Comparison of ENCODE assay signal across 8 cellular contexts in genomic region chr5:149358294-149358651, GRCh38. TPM values are rescaled to one million over a fixed set of nuclear protein-coding genes. Genes with fewer than 3 reads are reported as not detected.
A peak's percentile ranks its signal among the peaks of the same experiment; 100 is the strongest.
DNase-seq lines count a peak whose midpoint lies in the region; ATAC-seq and TF ChIP-seq lines count a peak whose summit lies in the region.

No MANE protein-coding gene starts in this region.

- peak overlapping the region in 4 of 5 donors; percentile 50 to 68 (median 60) for H3K9ac ChIP-seq in subcutaneous abdominal adipose tissue (ENCODE audit: low read length in 5 of 5)

- TF ChIP-seq CTCF in lower lobe of right lung (IDR thresholded peaks at IDR 0.05): no peak

- peak overlapping the region; percentile 97 for H3K4me3 Mint-ChIP-seq in T-helper 17 cell

- peak; percentile 12 for ATAC-seq in GM18909 (IDR thresholded peaks at IDR 0.05; ENCODE audit: poor library complexity, unreplicated experiment)
- peak; percentile 29 for ATAC-seq in T-helper 17 cell
- ATAC-seq in lower lobe of right lung: peak; percentile 67 to 69

- DNase-seq in HK-2 (ENCODE audit: unreplicated experiment) (peak; percentile 19), T-helper 17 cell (peak in 2 of 3 donors; percentile 17 to 29), lower lobe of right lung (peak; percentile 61), ureter (ENCODE audit: low spot score) (no peak)

- H3K4me1 Mint-ChIP-seq in T-helper 17 cell: peaks cover 59% of the 10 kb centered on the region

- H3K36me3 ChIP-seq in ACC112 (ENCODE audit: insufficient read depth, low read length): peaks cover 3% of the 10 kb centered on the region; the same call in 1 of the 2 replicates
- H3K36me3 ChIP-seq in lower lobe of right lung: peaks cover 20% of the 10 kb centered on the region
- H3K36me3 ChIP-seq in subcutaneous abdominal adipose tissue (ENCODE audit: control insufficient read depth in 5 of 5, insufficient read depth in 5 of 5, low read length in 5 of 5): peaks cover 0 to 17% (median 15%) of the 10 kb centered on the region in 5 donors

- H3K36me3 Mint-ChIP-seq in T-helper 17 cell (ENCODE audit: low read depth): peaks cover 8% of the 10 kb centered on the region

- H2AFZ ChIP-seq in ACC112 (ENCODE audit: low read length, unreplicated experiment): peak overlapping the region; percentile 77

- no peak overlapping the region for H3K27ac ChIP-seq in ACC112 (ENCODE audit: low read depth, low read length)
- H3K27ac ChIP-seq in cingulate gyrus (ENCODE audit: low read depth, low read length): peak overlapping the region; percentile 39
- H3K27ac ChIP-seq in lower lobe of right lung: peak overlapping the region; percentile 79
- H3K27ac ChIP-seq in subcutaneous abdominal adipose tissue (ENCODE audit: low read depth, low read length): no peak overlapping the region

- peaks cover 11% of the 10 kb centered on the region for H3K4me1 ChIP-seq in ACC112 (ENCODE audit: control insufficient read depth, insufficient read depth, low read length, unreplicated experiment)
- peaks cover 25% of the 10 kb centered on the region for H3K4me1 ChIP-seq in lower lobe of right lung
- H3K4me1 ChIP-seq in subcutaneous abdominal adipose tissue (ENCODE audit: control insufficient read depth in 5 of 5, insufficient read depth in 5 of 5, low read length in 5 of 5): peaks cover 10 to 16% (median 13%) of the 10 kb centered on the region in 5 donors

- no peaks in the 10 kb centered on the region for H3K79me2 ChIP-seq in ACC112 (ENCODE audit: control insufficient read depth, insufficient read depth, low read length, unreplicated experiment)

- no peaks in the 10 kb centered on the region for H3K27me3 Mint-ChIP-seq in T-helper 17 cell

- H3K9me3 ChIP-seq in T-helper 17 cell (ENCODE audit: control insufficient read depth, low read length, poor library complexity, severe bottlenecking) (no peaks in the 10 kb centered on the region), lower lobe of right lung (no peaks in the 10 kb centered on the region), subcutaneous abdominal adipose tissue (ENCODE audit: control insufficient read depth in 5 of 5, low read length in 5 of 5) (no peaks in the 10 kb centered on the region)

- no peaks in the 10 kb centered on the region for H3K27me3 ChIP-seq in ACC112 (ENCODE audit: insufficient read depth, low read length)
- no peaks in the 10 kb centered on the region for H3K27me3 ChIP-seq in lower lobe of right lung (ENCODE audit: low read depth)
- H3K27me3 ChIP-seq in subcutaneous abdominal adipose tissue (ENCODE audit: control insufficient read depth in 5 of 5, insufficient read depth in 4 of 5, low read length in 5 of 5): no peaks in the 10 kb centered on the region

- peak overlapping the region; percentile 95 for H3K27ac Mint-ChIP-seq in T-helper 17 cell

- H3K4me3 ChIP-seq in ACC112 (ENCODE audit: low read depth, low read length): peak overlapping the region; percentile 89
- peak overlapping the region; percentile 78 for H3K4me3 ChIP-seq in lower lobe of right lung
- H3K4me3 ChIP-seq in subcutaneous abdominal adipose tissue (ENCODE audit: low read depth in 1 of 5, low read length in 5 of 5): peak overlapping the region; percentile 31 to 81 (median 65)

- intact Hi-C loops in lower lobe of right lung (cut with DNase I): no loop called here

RNA-seq across cellular contexts. Expression of gene PCYOX1L, which starts 0.4 kb away (rescaled TPM):
- 10 to 100 TPM; 33.1 to 35.0 TPM for total RNA-seq in T-helper 17 cell
- 5.9 TPM for total RNA-seq in lower lobe of right lung
- 14.7 TPM for total RNA-seq in ureter

RNA-seq across cellular contexts. Expression of gene GRPEL2, which starts 13.0 kb away (rescaled TPM):
- total RNA-seq in T-helper 17 cell (10 to 100 TPM; 21.2 to 33.0 TPM), lower lobe of right lung (15.1 TPM), ureter (14.4 TPM)

RNA-seq across cellular contexts. Expression of gene IL17B, which starts 20.8 kb away (rescaled TPM):
- not detected for total RNA-seq in T-helper 17 cell
- total RNA-seq in lower lobe of right lung: not detected
- not detected for total RNA-seq in ureter

Comparison
In these comparisons a context has a peak if more than half of its experiments do, and no peak if none do; other contexts are left out.
1. H3K27ac ChIP-seq: peak in cingulate gyrus (single experiment) and lower lobe of right lung (single experiment); none in ACC112 (single experiment) and subcutaneous abdominal adipose tissue (single experiment).
2. ATAC-seq: peak in every context shown above with its lines; median percentile 68 in lower lobe of right lung; 29 in T-helper 17 cell; 12 in GM18909.
3. Peak in every context shown above with its lines, with median percentiles within 50 percentile points of each other: H3K4me3 ChIP-seq.